31 cellular contexts compared by ENCODE assay signal in the genomic region with DNA sequence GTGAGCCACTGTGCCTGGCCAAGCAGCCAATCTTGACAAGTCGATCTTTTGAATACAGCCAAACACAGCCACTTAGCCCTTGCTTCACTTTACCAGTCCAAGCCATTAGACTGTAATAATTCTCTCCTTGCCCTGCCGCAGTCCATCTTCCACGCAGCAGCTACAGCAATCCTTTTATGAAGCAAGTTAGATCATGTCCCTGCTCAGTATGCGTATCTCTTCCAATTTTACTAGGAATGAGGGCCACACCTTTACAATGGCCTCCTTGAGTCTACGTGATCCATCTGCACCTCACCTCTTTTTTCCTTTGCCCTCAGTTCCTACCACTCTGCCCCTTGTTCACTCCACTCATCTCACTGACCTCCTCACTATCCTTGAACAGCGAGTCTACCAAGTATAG. TPM values are rescaled to one million over a fixed set of nuclear protein-coding genes. Genes with fewer than 3 reads are reported as not detected.
DNase-seq lines count a peak whose midpoint lies in the region; ATAC-seq and TF ChIP-seq lines count a peak whose summit lies in the region.
"Had no signal": no experiment of that assay in that cellular context is flagged by ENCODE, and none has a peak within 500 bp of the region (broad histone marks: within the 10 kb centered on the region; RNA-seq: fewer than 3 reads in every experiment).

No MANE protein-coding gene starts in this region.

- H3K4me1 ChIP-seq in esophagus squamous epithelium (peaks cover 0 to 29% (median 8%) of the 10 kb centered on the region in 3 donors), psoas muscle (no peaks in the 10 kb centered on the region)
- no peaks in the 10 kb centered on the region for H3K4me1 ChIP-seq in CD8-positive, alpha-beta memory T cell (ENCODE audit: insufficient read depth, low read length)
- H3K4me1 ChIP-seq: gastrocnemius medialis, lower lobe of right lung, parathyroid adenoma, SJSA1, stomach, thyroid gland had no signal

- H3K36me3 Mint-ChIP-seq in activated naive CD8-positive, alpha-beta T cell treated with anti-CD3 and anti-CD28 coated beads, Interleukin-2, amount 50 U/mL, for 24 hours (ENCODE audit: low read depth) = peaks cover 24% of the 10 kb centered on the region
- peaks cover 29% of the 10 kb centered on the region for H3K36me3 Mint-ChIP-seq in activated naive CD8-positive, alpha-beta T cell treated with anti-CD3 and anti-CD28 coated beads for 36 hours
- H3K36me3 Mint-ChIP-seq in activated T-helper 17 cell treated with anti-CD3 and anti-CD28 coated beads, Interleukin-2, amount 50 U/mL, for 72 hours (ENCODE audit: low read depth) = peaks cover 9% of the 10 kb centered on the region
- H3K36me3 Mint-ChIP-seq in stimulated activated naive B cell treated with anti-CD40 and anti-IgM and Interleukin-4, amounts not matched to agents 10 μg/mL and 1 μg/mL and 100 μg/mL, for 72 hours = peaks cover 12 to 33% of the 10 kb centered on the region in 2 donors
- peaks cover 29 to 54% (median 41%) of the 10 kb centered on the region in 3 donors for H3K36me3 Mint-ChIP-seq in CD8-positive, alpha-beta memory T cell

- no peak overlapping the region for H3K4me3 ChIP-seq in esophagus squamous epithelium
- H3K4me3 ChIP-seq in psoas muscle = no peak overlapping the region
- no peak overlapping the region for H3K4me3 ChIP-seq in CD8-positive, alpha-beta memory T cell (ENCODE audit: low read length)
- H3K4me3 ChIP-seq: cardiac muscle cell, coronary artery, gastrocnemius medialis, lower lobe of right lung, SJSA1, stomach, thyroid gland had no signal

- no peaks in the 10 kb centered on the region for H3K9me3 ChIP-seq in esophagus squamous epithelium
- H3K9me3 ChIP-seq in psoas muscle = no peaks in the 10 kb centered on the region
- no peaks in the 10 kb centered on the region for H3K9me3 ChIP-seq in CD8-positive, alpha-beta memory T cell (ENCODE audit: low read length)
- H3K9me3 ChIP-seq: gastrocnemius medialis, lower lobe of right lung, SJSA1, stomach, thyroid gland had no signal

- no peak for TF ChIP-seq CTCF in esophagus squamous epithelium (IDR thresholded peaks at IDR 0.05)
- no peak for TF ChIP-seq CTCF in psoas muscle (IDR thresholded peaks at IDR 0.05)

- H3K4me3 Mint-ChIP-seq in activated naive CD8-positive, alpha-beta T cell treated with anti-CD3 and anti-CD28 coated beads, Interleukin-2, amount 50 U/mL, for 24 hours = no peak overlapping the region
- no peak overlapping the region for H3K4me3 Mint-ChIP-seq in activated naive CD8-positive, alpha-beta T cell treated with anti-CD3 and anti-CD28 coated beads for 36 hours
- H3K4me3 Mint-ChIP-seq in activated T-helper 17 cell treated with anti-CD3 and anti-CD28 coated beads, Interleukin-2, amount 50 U/mL, for 72 hours = peak overlapping the region; percentile 48
- H3K4me3 Mint-ChIP-seq in stimulated activated naive B cell treated with anti-CD40 and anti-IgM and Interleukin-4, amounts not matched to agents 10 μg/mL and 1 μg/mL and 100 μg/mL, for 72 hours = peak overlapping the region in 1 of 2 donors; percentile 0
- no peak overlapping the region for H3K4me3 Mint-ChIP-seq in CD8-positive, alpha-beta memory T cell
- H3K4me3 Mint-ChIP-seq: CD4-positive, alpha-beta T cell; nephron had no signal

- no peaks in the 10 kb centered on the region for H3K9me3 Mint-ChIP-seq in activated naive CD8-positive, alpha-beta T cell treated with anti-CD3 and anti-CD28 coated beads, Interleukin-2, amount 50 U/mL, for 24 hours
- H3K9me3 Mint-ChIP-seq in activated naive CD8-positive, alpha-beta T cell treated with anti-CD3 and anti-CD28 coated beads for 36 hours = no peaks in the 10 kb centered on the region
- H3K9me3 Mint-ChIP-seq in activated T-helper 17 cell treated with anti-CD3 and anti-CD28 coated beads, Interleukin-2, amount 50 U/mL, for 72 hours = no peaks in the 10 kb centered on the region
- H3K9me3 Mint-ChIP-seq in stimulated activated naive B cell treated with anti-CD40 and anti-IgM and Interleukin-4, amounts not matched to agents 10 μg/mL and 1 μg/mL and 100 μg/mL, for 72 hours = no peaks in the 10 kb centered on the region
- no peaks in the 10 kb centered on the region for H3K9me3 Mint-ChIP-seq in CD8-positive, alpha-beta memory T cell
- H3K9me3 Mint-ChIP-seq: CD4-positive, alpha-beta T cell; effector memory CD8-positive, alpha-beta T cell; nephron had no signal

- no peaks in the 10 kb centered on the region for H3K27me3 ChIP-seq in esophagus squamous epithelium
- H3K27me3 ChIP-seq in psoas muscle (ENCODE audit: insufficient read depth in 3 of 3, low read length in 2 of 3) = no peaks in the 10 kb centered on the region
- no peaks in the 10 kb centered on the region for H3K27me3 ChIP-seq in CD8-positive, alpha-beta memory T cell (ENCODE audit: insufficient read depth, low read length, poor library complexity, severe bottlenecking)
- H3K27me3 ChIP-seq: cardiac muscle cell, gastrocnemius medialis, SJSA1, stomach, thyroid gland had no signal

- 66 to 73% methylated on average over 6 of the region's 6 CpGs for WGBS in esophagus squamous epithelium, 2 donors
- 86 to 98% (median 95%) methylated on average over 6 of the region's 6 CpGs for WGBS in psoas muscle, 3 donors

- H3K4me1 Mint-ChIP-seq in activated naive CD8-positive, alpha-beta T cell treated with anti-CD3 and anti-CD28 coated beads, Interleukin-2, amount 50 U/mL, for 24 hours = peaks cover 39% of the 10 kb centered on the region
- H3K4me1 Mint-ChIP-seq in activated naive CD8-positive, alpha-beta T cell treated with anti-CD3 and anti-CD28 coated beads for 36 hours = peaks cover 33% of the 10 kb centered on the region
- peaks cover 21% of the 10 kb centered on the region for H3K4me1 Mint-ChIP-seq in activated T-helper 17 cell treated with anti-CD3 and anti-CD28 coated beads, Interleukin-2, amount 50 U/mL, for 72 hours
- H3K4me1 Mint-ChIP-seq in stimulated activated naive B cell treated with anti-CD40 and anti-IgM and Interleukin-4, amounts not matched to agents 10 μg/mL and 1 μg/mL and 100 μg/mL, for 72 hours = peaks cover 29 to 47% of the 10 kb centered on the region in 2 donors
- H3K4me1 Mint-ChIP-seq in CD8-positive, alpha-beta memory T cell = peaks cover 16 to 20% (median 20%) of the 10 kb centered on the region in 3 donors

- no peaks in the 10 kb centered on the region for H3K27me3 Mint-ChIP-seq in activated naive CD8-positive, alpha-beta T cell treated with anti-CD3 and anti-CD28 coated beads, Interleukin-2, amount 50 U/mL, for 24 hours
- H3K27me3 Mint-ChIP-seq in activated naive CD8-positive, alpha-beta T cell treated with anti-CD3 and anti-CD28 coated beads for 36 hours = no peaks in the 10 kb centered on the region
- no peaks in the 10 kb centered on the region for H3K27me3 Mint-ChIP-seq in activated T-helper 17 cell treated with anti-CD3 and anti-CD28 coated beads, Interleukin-2, amount 50 U/mL, for 72 hours
- no peaks in the 10 kb centered on the region for H3K27me3 Mint-ChIP-seq in stimulated activated naive B cell treated with anti-CD40 and anti-IgM and Interleukin-4, amounts not matched to agents 10 μg/mL and 1 μg/mL and 100 μg/mL, for 72 hours
- no peaks in the 10 kb centered on the region for H3K27me3 Mint-ChIP-seq in CD8-positive, alpha-beta memory T cell
- H3K27me3 Mint-ChIP-seq: CD4-positive, alpha-beta T cell; effector memory CD8-positive, alpha-beta T cell had no signal

- ATAC-seq in activated naive CD8-positive, alpha-beta T cell treated with anti-CD3 and anti-CD28 coated beads, Interleukin-2, amount 50 U/mL, for 24 hours = no peak
- no peak for ATAC-seq in activated T-helper 17 cell treated with anti-CD3 and anti-CD28 coated beads, Interleukin-2, amount 50 U/mL, for 72 hours (replicated peaks)
- no peak for ATAC-seq in stimulated activated naive B cell treated with anti-CD40 and anti-IgM and Interleukin-4, amounts not matched to agents 10 μg/mL and 1 μg/mL and 100 μg/mL, for 72 hours (replicated peaks)
- ATAC-seq in psoas muscle = no peak
- ATAC-seq: effector memory CD8-positive, alpha-beta T cell; gastrocnemius medialis; HepG2; right cardiac atrium had no signal

- DNase-seq in activated naive CD8-positive, alpha-beta T cell treated with anti-CD3 and anti-CD28 coated beads, Interleukin-2, amount 50 U/mL, for 24 hours = no peak
- no peak for DNase-seq in activated naive CD8-positive, alpha-beta T cell treated with anti-CD3 and anti-CD28 coated beads for 36 hours
- no peak for DNase-seq in esophagus squamous epithelium (lab: John Stamatoyannopoulos, UW)
- DNase-seq in stimulated activated naive B cell treated with anti-CD40 and anti-IgM and Interleukin-4, amounts not matched to agents 10 μg/mL and 1 μg/mL and 100 μg/mL, for 72 hours = no peak
- no peak for DNase-seq in psoas muscle
- DNase-seq in CD8-positive, alpha-beta memory T cell = no peak
- DNase-seq in OCI-M2 (lab: John Stamatoyannopoulos, UW; ENCODE audit: unreplicated experiment) = no peak
- DNase-seq: activated CD8-positive, alpha-beta memory T cell treated with anti-CD3 and anti-CD28 coated beads, Interleukin-2, amount 50 U/mL, for 48 hours; AML-193; anterior cingulate cortex; CD4-positive, alpha-beta T cell; DND-41; effector memory CD8-positive, alpha-beta T cell; gastrocnemius medialis; Kasumi-1; lower lobe of right lung; NCI-H1436; NCI-H2081 treated with DMSO at 0.1 percent for 48 hours; NCI-H446; NCI-H82; right cardiac atrium; stomach; thyroid gland had no signal

- peak overlapping the region; percentile 30 for H3K27ac Mint-ChIP-seq in activated naive CD8-positive, alpha-beta T cell treated with anti-CD3 and anti-CD28 coated beads, Interleukin-2, amount 50 U/mL, for 24 hours
- H3K27ac Mint-ChIP-seq in activated naive CD8-positive, alpha-beta T cell treated with anti-CD3 and anti-CD28 coated beads for 36 hours = no peak overlapping the region
- H3K27ac Mint-ChIP-seq in activated T-helper 17 cell treated with anti-CD3 and anti-CD28 coated beads, Interleukin-2, amount 50 U/mL, for 72 hours = peak overlapping the region; percentile 26
- H3K27ac Mint-ChIP-seq in stimulated activated naive B cell treated with anti-CD40 and anti-IgM and Interleukin-4, amounts not matched to agents 10 μg/mL and 1 μg/mL and 100 μg/mL, for 72 hours = peak overlapping the region; percentile 6
- H3K27ac Mint-ChIP-seq in CD8-positive, alpha-beta memory T cell = peak overlapping the region in 2 of 8 donors; percentile 2 to 15
- H3K27ac Mint-ChIP-seq: activated T-helper 2 cell treated with anti-CD3 and anti-CD28 coated beads, Interferon-gamma antibody, Interleukin-2, Interleukin-4, amounts not matched to agents 10 μg/mL and 5 μg/mL and 100 μg/mL, durations not matched to agents 14 hours and 24 hours and 36 hours; CD4-positive, alpha-beta T cell; nephron had no signal

- no peak for TF ChIP-seq POLR2A in esophagus squamous epithelium (IDR thresholded peaks at IDR 0.05)

- CTCF ChIA-PET in CD8-positive, alpha-beta memory T cell (lab: Charles Lee) = no interaction called here

- intact Hi-C loops in esophagus squamous epithelium (cut with DNase I) = no loop called here
- intact Hi-C loops in psoas muscle (cut with DNase I) = no loop called here

- H3K36me3 ChIP-seq in esophagus squamous epithelium (peaks cover 0 to 8% (median 0%) of the 10 kb centered on the region in 3 donors), psoas muscle (ENCODE audit: insufficient read depth in 1 of 2, low read depth in 1 of 2) (peaks cover 0 to 5% of the 10 kb centered on the region in 2 donors)
- H3K36me3 ChIP-seq in CD8-positive, alpha-beta memory T cell (ENCODE audit: insufficient read depth, low read length) = no peaks in the 10 kb centered on the region
- H3K36me3 ChIP-seq: cardiac muscle cell, SJSA1, thyroid gland had no signal

- peak overlapping the region; percentile 79 to 87 (median 83) for H3K27ac ChIP-seq in esophagus squamous epithelium
- H3K27ac ChIP-seq in psoas muscle = no peak overlapping the region
- no peak overlapping the region for H3K27ac ChIP-seq in CD8-positive, alpha-beta memory T cell (ENCODE audit: low read depth, low read length)
- H3K27ac ChIP-seq: cardiac muscle cell, coronary artery, gastrocnemius medialis, lower lobe of right lung, parathyroid adenoma, SJSA1, stomach, thyroid gland had no signal

- POLR2A ChIA-PET in CD8-positive, alpha-beta memory T cell (lab: Charles Lee) = interaction anchor here (0.6 kb wide), 1 partner anchor 50 kb away, joined by 6 read pairs; no protein-coding TSS in a partner anchor

RNA-seq across cellular contexts. Expression of gene GSAP, which starts 22.2 kb away (rescaled TPM):
- 1 to 10 TPM; 1.7 TPM for total RNA-seq in activated naive CD8-positive, alpha-beta T cell treated with anti-CD3 and anti-CD28 coated beads for 36 hours
- 1 to 10 TPM; 1.1 to 2.9 TPM for total RNA-seq in activated T-helper 17 cell treated with anti-CD3 and anti-CD28 coated beads, Interleukin-2, amount 50 U/mL, for 72 hours
- total RNA-seq in esophagus squamous epithelium (10 to 100 TPM in 2 of 4 donors, 1 to 10 TPM in 2; 5.7 to 22.5 (median 10.8) TPM), psoas muscle (1 to 10 TPM; 2.0 to 4.2 (median 3.3) TPM)
- polyA plus RNA-seq in psoas muscle = 1 to 10 TPM; 1.3 to 1.9 (median 1.6) TPM
- 1 to 10 TPM; 2.0 to 2.9 TPM for total RNA-seq in CD8-positive, alpha-beta memory T cell
- polyA plus RNA-seq in CD8-positive, alpha-beta memory T cell = 11.9 TPM

Comparison
In these comparisons a context has a peak if more than half of its experiments do, and no peak if none do; other contexts are left out.
1. H3K27ac ChIP-seq: peak in esophagus squamous epithelium (4 of 4); none in psoas muscle (single experiment) and CD8-positive, alpha-beta memory T cell (single experiment).